ENCODE assay signal across 1 cellular context in genomic region chr3:186105543-186105942, GRCh38.
TF ChIP-seq lines count a peak whose summit lies in the region.

No MANE protein-coding gene starts in this region.

TF ChIP-seq in GM12878, 131 proteins besides CTCF, POLR2A, EP300 and RAD21 (continued from another document):
- TF ChIP-seq ZBTB40 (IDR thresholded peaks at IDR 0.05; ENCODE audit: borderline replicate concordance) (no peak), WRNIP1 (IDR thresholded peaks at IDR 0.05; ENCODE audit: borderline replicate concordance, low read depth, low read length) (no peak), MYB (IDR thresholded peaks at IDR 0.05; ENCODE audit: borderline replicate concordance, low read depth, low read length) (no peak), DPF2 (IDR thresholded peaks at IDR 0.05) (no peak), RBBP5 (conservative IDR thresholded peaks at IDR 0.05) (no peak), YY1 (IDR thresholded peaks at IDR 0.05; ENCODE audit: low read depth, low read length) (no peak), BCL11A (IDR thresholded peaks at IDR 0.05; ENCODE audit: low read depth, low read length) (no peak), EED (IDR thresholded peaks at IDR 0.05; ENCODE audit: low read depth) (0 out of 2 replicates have a peak, but pooled peaks have one; percentile 30), ATF2 (IDR thresholded peaks at IDR 0.05; ENCODE audit: low read length) (no peak), E2F4 (IDR thresholded peaks at IDR 0.05; ENCODE audit: low read depth, low read length) (no peak), CEBPB (IDR thresholded peaks at IDR 0.05; ENCODE audit: borderline replicate concordance in 1 of 2, low read depth in 2 of 2, low read length in 2 of 2) (no peak), GATAD2B (conservative IDR thresholded peaks at IDR 0.05; ENCODE audit: low read depth) (no peak), CBFB (IDR thresholded peaks at IDR 0.05; ENCODE audit: low read depth) (no peak), STAT3 (IDR thresholded peaks at IDR 0.05; ENCODE audit: low read depth, low read length) (no peak), IKZF1 (conservative IDR thresholded peaks at IDR 0.05) (no peak), GABPA (IDR thresholded peaks at IDR 0.05; ENCODE audit: low read depth) (no peak), KAT2A (conservative IDR thresholded peaks at IDR 0.05; ENCODE audit: control insufficient read depth, low read depth, low read length) (no peak), PKNOX1 (IDR thresholded peaks at IDR 0.05) (peak; percentile 54), POLR2AphosphoS2 (IDR thresholded peaks at IDR 0.05; ENCODE audit: low read depth, low read length) (no peak), TCF7 (IDR thresholded peaks at IDR 0.05; ENCODE audit: borderline replicate concordance) (no peak), ZNF622 (IDR thresholded peaks at IDR 0.05) (no peak), RUNX3 (IDR thresholded peaks at IDR 0.05; ENCODE audit: low read length) (peak; percentile 46; the same call in 1 of the 2 replicates), JUNB (IDR thresholded peaks at IDR 0.05) (no peak), NR2C2 (IDR thresholded peaks at IDR 0.05; ENCODE audit: borderline replicate concordance, control insufficient read depth, insufficient read length, low read depth) (no peak), TCF12 (IDR thresholded peaks at IDR 0.05; ENCODE audit: low read depth, low read length) (no peak)
